Comparison of ENCODE assay signal across 11 cellular contexts in the genomic region with DNA sequence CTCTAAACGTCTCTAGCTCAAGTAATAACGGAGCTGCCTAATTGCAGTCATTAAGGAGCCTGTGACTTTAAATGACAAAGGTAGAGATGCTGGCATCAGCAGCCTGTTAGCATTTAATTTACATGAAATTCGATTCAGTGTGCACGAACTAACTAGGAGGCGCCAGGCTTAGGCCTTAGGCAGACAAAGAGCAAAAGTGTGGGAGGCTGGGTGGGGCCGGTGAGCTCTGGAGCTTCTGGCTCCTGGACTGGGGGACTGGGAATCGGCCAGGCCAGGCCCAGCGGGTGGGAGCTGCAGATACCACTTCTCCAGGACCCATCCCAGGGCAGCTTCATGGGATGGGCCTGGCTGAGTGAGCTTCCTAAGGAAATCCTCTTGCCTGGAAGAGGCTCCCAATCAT.
DNase-seq lines count a peak whose midpoint lies in the region; ATAC-seq and TF ChIP-seq lines count a peak whose summit lies in the region.
"Had no signal": no experiment of that assay in that cellular context is flagged by ENCODE, and none has a peak within 500 bp of the region (broad histone marks: within the 10 kb centered on the region; RNA-seq: fewer than 3 reads in every experiment).

No MANE protein-coding gene starts in this region.

- H3K36me3 ChIP-seq in BE2C (no peaks in the 10 kb centered on the region), MG63 (no peaks in the 10 kb centered on the region), left lung (no peaks in the 10 kb centered on the region)
- H3K36me3 ChIP-seq: BLaER1 had no signal

- H3K4me1 ChIP-seq in BE2C: no peaks in the 10 kb centered on the region; the same call in 1 of the 2 replicates
- H3K4me1 ChIP-seq in left lung: no peaks in the 10 kb centered on the region
- H3K4me1 ChIP-seq: BLaER1 had no signal

- peak; percentile 43 for DNase-seq in BE2C
- peak; percentile 90 for DNase-seq in MG63
- DNase-seq in dermis blood vessel endothelial cell: peak; percentile 9
- DNase-seq in left lung: no peak
- no peak for DNase-seq in DMS53 treated with DMSO at 0.1 percent for 48 hours (lab: John Stamatoyannopoulos, UW; ENCODE audit: unreplicated experiment)
- no peak for DNase-seq in omental fat pad (ENCODE audit: low spot score)
- DNase-seq in activated CD4-positive, CD25-positive, alpha-beta regulatory T cell (lab: John Stamatoyannopoulos, UW): no peak
- DNase-seq: naive thymus-derived CD8-positive, alpha-beta T cell had no signal

- intact Hi-C loops in left lung (cut with DNase I): no loop called here

- H3K27ac ChIP-seq in left lung: no peak overlapping the region
- H3K27ac ChIP-seq: BLaER1 had no signal

- no peaks in the 10 kb centered on the region for H3K9me3 ChIP-seq in BE2C
- H3K9me3 ChIP-seq in MG63: no peaks in the 10 kb centered on the region
- H3K9me3 ChIP-seq in left lung: no peaks in the 10 kb centered on the region
- H3K9me3 ChIP-seq: BLaER1 had no signal

- ATAC-seq in left lung (peak; percentile 24), omental fat pad (ENCODE audit: low FRiP score) (no peak), GM21619 (IDR thresholded peaks at IDR 0.05; ENCODE audit: unreplicated experiment) (no peak)
- ATAC-seq: naive thymus-derived CD8-positive, alpha-beta T cell had no signal

- H3K4me3 ChIP-seq in BE2C (ENCODE audit: low read depth, low read length): no peak overlapping the region
- H3K4me3 ChIP-seq in MG63: no peak overlapping the region
- H3K4me3 ChIP-seq in left lung: no peak overlapping the region
- H3K4me3 ChIP-seq: BLaER1 had no signal

- TF ChIP-seq CTCF in BE2C (IDR thresholded peaks at IDR 0.05; ENCODE audit: low read depth, low read length) (no peak), left lung (IDR thresholded peaks at IDR 0.05) (no peak), omental fat pad (IDR thresholded peaks at IDR 0.05) (no peak)

- H3K27me3 ChIP-seq in BE2C: no peaks in the 10 kb centered on the region
- H3K27me3 ChIP-seq in MG63: no peaks in the 10 kb centered on the region
- H3K27me3 ChIP-seq in left lung: no peaks in the 10 kb centered on the region
- H3K27me3 ChIP-seq: BLaER1, dorsolateral prefrontal cortex had no signal

Comparison
In these comparisons a context has a peak if more than half of its experiments do, and no peak if none do; other contexts are left out.
1. DNase-seq: peak in BE2C (single experiment), MG63 (single experiment) and dermis blood vessel endothelial cell (single experiment); none in left lung (0 of 2), DMS53 treated with DMSO at 0.1 percent for 48 hours (single experiment), omental fat pad (single experiment) and activated CD4-positive, CD25-positive, alpha-beta regulatory T cell (0 of 4).